In the genomic region with DNA sequence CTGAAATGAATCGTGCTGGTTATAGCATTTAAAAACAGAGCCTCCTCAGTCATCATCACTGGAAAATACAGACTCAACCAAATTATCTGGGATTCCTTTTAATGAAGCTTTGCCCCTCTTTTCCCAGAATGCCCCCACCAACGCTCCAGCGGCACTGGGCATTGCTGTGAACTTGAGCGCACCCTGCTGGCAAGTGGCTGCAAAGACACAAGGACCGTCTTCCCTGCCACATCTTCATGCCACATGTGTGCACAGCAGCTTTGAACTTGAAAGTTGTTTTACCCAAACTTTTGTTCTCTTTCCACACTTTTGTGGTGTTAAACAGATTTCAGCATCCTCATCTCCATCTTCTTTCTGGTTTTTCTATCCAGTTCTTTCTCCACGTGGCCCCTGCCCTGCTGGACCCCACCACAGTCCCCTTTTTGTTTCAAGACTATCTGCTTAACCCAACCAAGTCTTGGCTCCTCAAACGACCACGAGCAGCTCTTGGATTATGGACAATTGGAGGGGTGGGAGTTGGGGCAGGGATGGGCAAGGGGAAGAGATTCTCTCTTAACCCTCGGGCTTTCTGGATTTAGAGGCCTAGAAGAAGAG, we compare ENCODE assay signal across 8 cellular contexts. TPM values are rescaled to one million over a fixed set of nuclear protein-coding genes. Genes with fewer than 3 reads are reported as not detected.
DNase-seq lines count a peak whose midpoint lies in the region; ATAC-seq and TF ChIP-seq lines count a peak whose summit lies in the region.

No MANE protein-coding gene starts in this region.

- H3K4me1 ChIP-seq in liver (ENCODE audit: control insufficient read depth in 4 of 4, insufficient read depth in 4 of 4, low read length in 3 of 4), result peaks cover 0 to 8% (median 3%) of the 10 kb centered on the region in 4 donors

- H3K4me3 ChIP-seq in LNCaP clone FGC (ENCODE audit: low read depth, low read length) (no peak overlapping the region), liver (ENCODE audit: low read depth in 1 of 3, low read length in 3 of 3) (no peak overlapping the region)

- H3K36me3 ChIP-seq in liver (ENCODE audit: control insufficient read depth in 4 of 4, insufficient read depth in 3 of 4, low read depth in 1 of 4, low read length in 3 of 4), result no peaks in the 10 kb centered on the region

- DNase-seq in DMS114 treated with DMSO at 0.1 percent for 48 hours (lab: John Stamatoyannopoulos, UW; ENCODE audit: unreplicated experiment) (peak; percentile 31), LNCaP clone FGC (ENCODE audit: low read depth) (no peak), UCSD-AML1 (lab: John Stamatoyannopoulos, UW; ENCODE audit: unreplicated experiment) (peak; percentile 35), caudate nucleus (lab: John Stamatoyannopoulos, UW) (peak in 44 of 61 donors; percentile 2 to 59 (median 30))
- peak; percentile 77 for DNase-seq in stimulated activated CD8-positive, alpha-beta memory T cell treated with anti-CD3 and anti-CD28 coated beads, Interleukin-4, amount 100 ng/mL, for 48 hours

- H3K27me3 ChIP-seq in liver (ENCODE audit: control insufficient read depth in 4 of 4, insufficient read depth in 4 of 4, low read length in 3 of 4), result no peaks in the 10 kb centered on the region

- H3K9ac ChIP-seq in liver (ENCODE audit: low read depth in 1 of 2, low read length in 2 of 2), result no peak overlapping the region

- H3K27ac ChIP-seq in caudate nucleus (ENCODE audit: low read depth, low read length) (no peak overlapping the region), liver (ENCODE audit: low read depth in 1 of 2, low read length in 2 of 2) (no peak overlapping the region)

- no peaks in the 10 kb centered on the region for H3K9me3 ChIP-seq in liver (ENCODE audit: control insufficient read depth in 4 of 4, low read length in 3 of 4)

- 23% methylated on average over 9 of the region's 9 CpGs for WGBS in liver

- peak; percentile 95 for TF ChIP-seq CTCF in LNCaP clone FGC (IDR thresholded peaks at IDR 0.05; ENCODE audit: control insufficient read depth, extremely low read depth, insufficient read depth)
- TF ChIP-seq CTCF in liver (IDR thresholded peaks at IDR 0.05; ENCODE audit: low read depth, low read length, missing input control), result peak; percentile 74

- ATAC-seq in GM21367 (IDR thresholded peaks at IDR 0.05; ENCODE audit: unreplicated experiment) (peak; percentile 69), HG02610 (IDR thresholded peaks at IDR 0.05; ENCODE audit: unreplicated experiment) (no peak)

- TF ChIP-seq RAD21 in liver (IDR thresholded peaks at IDR 0.05), result peak; percentile 83 to 86

TF ChIP-seq in liver, 16 proteins besides CTCF, POLR2A, EP300 and RAD21:
- TF ChIP-seq, protein P1, sequence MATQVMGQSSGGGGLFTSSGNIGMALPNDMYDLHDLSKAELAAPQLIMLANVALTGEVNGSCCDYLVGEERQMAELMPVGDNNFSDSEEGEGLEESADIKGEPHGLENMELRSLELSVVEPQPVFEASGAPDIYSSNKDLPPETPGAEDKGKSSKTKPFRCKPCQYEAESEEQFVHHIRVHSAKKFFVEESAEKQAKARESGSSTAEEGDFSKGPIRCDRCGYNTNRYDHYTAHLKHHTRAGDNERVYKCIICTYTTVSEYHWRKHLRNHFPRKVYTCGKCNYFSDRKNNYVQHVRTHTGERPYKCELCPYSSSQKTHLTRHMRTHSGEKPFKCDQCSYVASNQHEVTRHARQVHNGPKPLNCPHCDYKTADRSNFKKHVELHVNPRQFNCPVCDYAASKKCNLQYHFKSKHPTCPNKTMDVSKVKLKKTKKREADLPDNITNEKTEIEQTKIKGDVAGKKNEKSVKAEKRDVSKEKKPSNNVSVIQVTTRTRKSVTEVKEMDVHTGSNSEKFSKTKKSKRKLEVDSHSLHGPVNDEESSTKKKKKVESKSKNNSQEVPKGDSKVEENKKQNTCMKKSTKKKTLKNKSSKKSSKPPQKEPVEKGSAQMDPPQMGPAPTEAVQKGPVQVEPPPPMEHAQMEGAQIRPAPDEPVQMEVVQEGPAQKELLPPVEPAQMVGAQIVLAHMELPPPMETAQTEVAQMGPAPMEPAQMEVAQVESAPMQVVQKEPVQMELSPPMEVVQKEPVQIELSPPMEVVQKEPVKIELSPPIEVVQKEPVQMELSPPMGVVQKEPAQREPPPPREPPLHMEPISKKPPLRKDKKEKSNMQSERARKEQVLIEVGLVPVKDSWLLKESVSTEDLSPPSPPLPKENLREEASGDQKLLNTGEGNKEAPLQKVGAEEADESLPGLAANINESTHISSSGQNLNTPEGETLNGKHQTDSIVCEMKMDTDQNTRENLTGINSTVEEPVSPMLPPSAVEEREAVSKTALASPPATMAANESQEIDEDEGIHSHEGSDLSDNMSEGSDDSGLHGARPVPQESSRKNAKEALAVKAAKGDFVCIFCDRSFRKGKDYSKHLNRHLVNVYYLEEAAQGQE (IDR thresholded peaks at IDR 0.05), result no peak
- TF ChIP-seq SP1 (IDR thresholded peaks at IDR 0.05) (no peak), JUND (IDR thresholded peaks at IDR 0.05) (no peak), FOXA2 (IDR thresholded peaks at IDR 0.05) (no peak), TAF1 (conservative IDR thresholded peaks at IDR 0.05) (no peak), EGR1 (IDR thresholded peaks at IDR 0.05; ENCODE audit: low read depth in 2 of 2) (no peak), GABPA (IDR thresholded peaks at IDR 0.05 in 1 of 2, conservative IDR thresholded peaks at IDR 0.05 in 1 of 2) (no peak), YY1 (IDR thresholded peaks at IDR 0.05) (no peak), FOXA1 (IDR thresholded peaks at IDR 0.05) (no peak), HNF4A (conservative IDR thresholded peaks at IDR 0.05) (no peak)
- TF ChIP-seq, protein P2, sequence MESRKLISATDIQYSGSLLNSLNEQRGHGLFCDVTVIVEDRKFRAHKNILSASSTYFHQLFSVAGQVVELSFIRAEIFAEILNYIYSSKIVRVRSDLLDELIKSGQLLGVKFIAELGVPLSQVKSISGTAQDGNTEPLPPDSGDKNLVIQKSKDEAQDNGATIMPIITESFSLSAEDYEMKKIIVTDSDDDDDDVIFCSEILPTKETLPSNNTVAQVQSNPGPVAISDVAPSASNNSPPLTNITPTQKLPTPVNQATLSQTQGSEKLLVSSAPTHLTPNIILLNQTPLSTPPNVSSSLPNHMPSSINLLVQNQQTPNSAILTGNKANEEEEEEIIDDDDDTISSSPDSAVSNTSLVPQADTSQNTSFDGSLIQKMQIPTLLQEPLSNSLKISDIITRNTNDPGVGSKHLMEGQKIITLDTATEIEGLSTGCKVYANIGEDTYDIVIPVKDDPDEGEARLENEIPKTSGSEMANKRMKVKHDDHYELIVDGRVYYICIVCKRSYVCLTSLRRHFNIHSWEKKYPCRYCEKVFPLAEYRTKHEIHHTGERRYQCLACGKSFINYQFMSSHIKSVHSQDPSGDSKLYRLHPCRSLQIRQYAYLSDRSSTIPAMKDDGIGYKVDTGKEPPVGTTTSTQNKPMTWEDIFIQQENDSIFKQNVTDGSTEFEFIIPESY (IDR thresholded peaks at IDR 0.05), result no peak
- TF ChIP-seq, protein P3, sequence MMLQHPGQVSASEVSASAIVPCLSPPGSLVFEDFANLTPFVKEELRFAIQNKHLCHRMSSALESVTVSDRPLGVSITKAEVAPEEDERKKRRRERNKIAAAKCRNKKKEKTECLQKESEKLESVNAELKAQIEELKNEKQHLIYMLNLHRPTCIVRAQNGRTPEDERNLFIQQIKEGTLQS (IDR thresholded peaks at IDR 0.05), result no peak
- TF ChIP-seq, protein P4, sequence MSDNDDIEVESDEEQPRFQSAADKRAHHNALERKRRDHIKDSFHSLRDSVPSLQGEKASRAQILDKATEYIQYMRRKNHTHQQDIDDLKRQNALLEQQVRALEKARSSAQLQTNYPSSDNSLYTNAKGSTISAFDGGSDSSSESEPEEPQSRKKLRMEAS (IDR thresholded peaks at IDR 0.05), result no peak
TF ChIP-seq in liver: peak in this region for 0.

RNA-seq across cellular contexts. Expression of a gene that starts 12.8 kb away (rescaled TPM):
- total RNA-seq in liver, result under 1 TPM; 0.05 to 0.17 TPM
- not detected for polyA plus RNA-seq in liver
